ENCODE assay signal across 10 cellular contexts in genomic region chr15:65212097-65212496, GRCh38. TPM values are rescaled to one million over a fixed set of nuclear protein-coding genes. Genes with fewer than 3 reads are reported as not detected.
A peak's percentile ranks its signal among the peaks of the same experiment; 100 is the strongest.
DNase-seq lines count a peak whose midpoint lies in the region; ATAC-seq, FAIRE-seq and TF ChIP-seq lines count a peak whose summit lies in the region.
"Had no signal": no experiment of that assay in that cellular context is flagged by ENCODE, and none has a peak within 500 bp of the region (broad histone marks: within the 10 kb centered on the region; RNA-seq: fewer than 3 reads in every experiment).

No MANE protein-coding gene starts in this region.

- peak; percentile 65 for ATAC-seq in SK-N-SH treated with all-trans-retinoic acid at 6 μM for 48 hours

- FAIRE-seq in frontal cortex (lab: Jason Lieb, UNC): no peak
- FAIRE-seq: A204.1 had no signal

- DNase-seq in DMS 273 (lab: John Stamatoyannopoulos, UW; ENCODE audit: unreplicated experiment): peak; percentile 42
- no peak for DNase-seq in DMS 273 treated with DMSO at 0.1 percent for 48 hours (lab: John Stamatoyannopoulos, UW)
- DNase-seq in dermis blood vessel endothelial cell: peak; percentile 30
- peak; percentile 14 to 37 (median 33) for DNase-seq in stimulated activated CD4-positive, alpha-beta T cell treated with anti-CD3 and anti-CD28 coated beads, Interleukin-12 subunit alpha, Interleukin-12 subunit beta, amount 100 ng/mL, for 48 hours (ENCODE audit: low read depth in 2 of 3, low spot score in 1 of 3)
- DNase-seq in occipital lobe (lab: John Stamatoyannopoulos, UW): no peak
- DNase-seq in frontal cortex (ENCODE audit: low spot score in 2 of 2): no peak
- no peak for DNase-seq in SW 1271 (lab: John Stamatoyannopoulos, UW)

TF ChIP-seq in SK-N-SH treated with all-trans-retinoic acid at 6 μM for 48 hours, 23 proteins besides CTCF, POLR2A, EP300 and RAD21:
- TF ChIP-seq POU6F1 (CRISPR knock-in tag; IDR thresholded peaks at IDR 0.05; ENCODE audit: borderline replicate concordance, low read depth): no peak

RNA-seq across cellular contexts. Expression of gene CILP, which starts 0.8 kb away (rescaled TPM):
- not detected in 2 replicates for total RNA-seq in dermis blood vessel endothelial cell
- 0.31 TPM for total RNA-seq in occipital lobe
- 0.41 TPM for total RNA-seq in frontal cortex
- total RNA-seq: T-helper 1 cell treated with Interleukin-12 subunit alpha and Interleukin-12 subunit beta and Interleukin-4 antibody, amounts not matched to agents 30 ng/mL and 1 ng/mL, for 36 hours had no signal

RNA-seq across cellular contexts. Expression of gene CLPX, which starts 27.0 kb away (rescaled TPM):
- 45.3 and 69.3 TPM in 2 replicates for total RNA-seq in dermis blood vessel endothelial cell
- total RNA-seq in occipital lobe: 71.0 TPM
- 73.4 TPM for total RNA-seq in frontal cortex

Comparison
In these comparisons a context has a peak if more than half of its experiments do, and no peak if none do; other contexts are left out.
1. DNase-seq: peak in DMS 273 (single experiment), dermis blood vessel endothelial cell (single experiment) and stimulated activated CD4-positive, alpha-beta T cell treated with anti-CD3 and anti-CD28 coated beads, Interleukin-12 subunit alpha, Interleukin-12 subunit beta, amount 100 ng/mL, for 48 hours (3 of 3); none in DMS 273 treated with DMSO at 0.1 percent for 48 hours (single experiment), occipital lobe (single experiment), frontal cortex (0 of 2) and SW 1271 (0 of 2).